15 cellular contexts compared by ENCODE assay signal in the genomic region with DNA sequence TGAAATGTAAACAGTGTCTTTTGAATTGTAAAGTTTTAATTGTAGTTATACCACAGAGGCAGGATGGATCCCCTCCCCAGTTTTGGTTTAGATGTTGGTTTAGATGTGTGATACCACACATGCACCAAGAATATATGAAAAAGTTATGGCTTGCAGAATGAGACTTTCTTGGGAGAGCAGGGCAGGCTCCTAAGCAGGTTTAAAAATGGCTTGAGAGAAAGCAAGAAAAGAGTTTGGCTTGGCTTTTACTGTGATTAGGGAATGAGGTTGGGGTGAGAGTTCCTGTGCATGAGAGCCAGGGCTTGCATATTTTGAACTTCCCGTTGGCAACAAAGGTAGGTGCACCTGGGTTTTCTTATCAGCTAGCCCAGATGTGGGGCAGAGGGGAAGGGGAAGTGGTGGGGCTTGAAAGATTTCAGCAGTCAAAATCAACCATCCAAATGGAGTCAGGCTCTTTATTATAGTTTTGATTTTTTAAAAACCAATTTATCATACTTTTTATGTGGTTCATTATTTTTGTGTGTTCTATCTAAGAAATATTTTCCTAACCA.
"Had no signal": no experiment of that assay in that cellular context is flagged by ENCODE, and none has a peak within 500 bp of the region (broad histone marks: within the 10 kb centered on the region; RNA-seq: fewer than 3 reads in every experiment).

No MANE protein-coding gene starts in this region.

- H3K4me3 ChIP-seq: coronary artery, sigmoid colon, testis, upper lobe of right lung had no signal

- H3K9me3 ChIP-seq: sigmoid colon, testis, upper lobe of right lung had no signal

- H3K4me1 ChIP-seq: testis, upper lobe of right lung had no signal

- H3K36me3 Mint-ChIP-seq: activated CD4-positive, alpha-beta memory T cell treated with anti-CD3 and anti-CD28 coated beads for 36 hours had no signal

- DNase-seq: activated CD4-positive, alpha-beta memory T cell treated with anti-CD3 and anti-CD28 coated beads for 36 hours; activated CD4-positive, CD25-positive, alpha-beta regulatory T cell treated with anti-CD3 and anti-CD28 coated beads, Interleukin-2, amount 50 U/mL, for 72 hours; activated CD8-positive, alpha-beta memory T cell treated with anti-CD3 and anti-CD28 coated beads, Interleukin-2, amount 50 U/mL, for 48 hours; activated naive CD4-positive, alpha-beta T cell treated with Interleukin-2 at 50 U/mL for 16 hours; central memory CD4-positive, alpha-beta T cell; effector memory CD4-positive, alpha-beta T cell; nephron progenitor cell; sigmoid colon; stimulated activated CD4-positive, alpha-beta T cell treated with anti-CD3 and anti-CD28 coated beads, Interleukin-12 subunit alpha, Interleukin-12 subunit beta, amount 100 ng/mL, for 4 hours; stimulated activated naive CD8-positive, alpha-beta T cell treated with anti-CD3 and anti-CD28 coated beads, Interleukin-15, Interleukin-2, amounts not matched to agents 100 U/mL and 50 U/mL, for 24 hours; testis; upper lobe of right lung had no signal

- H3K4me3 Mint-ChIP-seq: activated CD4-positive, alpha-beta memory T cell treated with anti-CD3 and anti-CD28 coated beads for 36 hours; activated T-helper 1 cell treated with anti-CD3 and anti-CD28 coated beads, Interleukin-12 subunit alpha, Interleukin-12 subunit beta, Interleukin-2, Interleukin-4 antibody, amounts not matched to agents 30 ng/mL and 10 ng/mL and 1 ng/mL, durations not matched to agents 14 hours and 24 hours and 36 hours; nephron progenitor cell had no signal

- ATAC-seq: esophagus mucosa; stimulated activated naive CD8-positive, alpha-beta T cell treated with anti-CD3 and anti-CD28 coated beads, Interleukin-15, Interleukin-2, amounts not matched to agents 100 U/mL and 50 U/mL, for 24 hours; upper lobe of right lung had no signal

- H3K27ac ChIP-seq: coronary artery, sigmoid colon, testis, upper lobe of right lung had no signal

- H3K27me3 ChIP-seq: sigmoid colon, testis, upper lobe of right lung had no signal

- H3K36me3 ChIP-seq: sigmoid colon, upper lobe of right lung had no signal

- H3K27ac Mint-ChIP-seq: activated CD4-positive, alpha-beta memory T cell treated with anti-CD3 and anti-CD28 coated beads for 36 hours; activated T-helper 1 cell treated with anti-CD3 and anti-CD28 coated beads, Interleukin-12 subunit alpha, Interleukin-12 subunit beta, Interleukin-2, Interleukin-4 antibody, amounts not matched to agents 30 ng/mL and 10 ng/mL and 1 ng/mL, durations not matched to agents 14 hours and 24 hours and 36 hours; nephron progenitor cell had no signal

- H3K9me3 Mint-ChIP-seq: activated CD4-positive, alpha-beta memory T cell treated with anti-CD3 and anti-CD28 coated beads for 36 hours; activated T-helper 1 cell treated with anti-CD3 and anti-CD28 coated beads, Interleukin-12 subunit alpha, Interleukin-12 subunit beta, Interleukin-2, Interleukin-4 antibody, amounts not matched to agents 30 ng/mL and 10 ng/mL and 1 ng/mL, durations not matched to agents 14 hours and 24 hours and 36 hours; nephron progenitor cell had no signal
